Comparison of ENCODE assay signal across 4 cellular contexts in the genomic region with DNA sequence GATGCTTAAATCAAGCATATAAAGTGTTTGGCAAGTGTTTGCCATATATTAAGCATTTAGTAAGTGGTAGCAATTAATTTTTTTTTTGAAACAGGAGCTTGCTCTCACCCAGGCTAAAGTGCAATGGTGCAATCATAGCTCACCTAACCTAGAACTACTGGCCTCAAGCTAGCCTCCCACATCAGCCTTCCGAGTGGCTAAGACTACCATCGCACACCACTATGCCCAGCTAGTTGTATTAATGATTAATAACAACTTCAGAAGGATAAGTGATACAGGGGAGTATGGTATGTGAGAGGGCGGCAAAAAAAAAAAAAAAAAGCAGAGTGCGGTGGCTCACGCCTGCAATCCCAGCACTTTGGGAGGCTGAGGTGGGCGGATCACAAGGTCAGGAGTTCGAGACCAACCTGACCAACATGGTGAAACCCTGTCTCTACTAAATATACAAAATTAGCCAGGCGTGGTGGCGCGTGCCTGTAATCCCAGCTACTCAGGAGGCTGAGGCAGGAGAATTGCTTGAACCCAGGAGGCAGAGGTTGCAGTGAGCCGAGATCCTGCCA. TPM values are rescaled to one million over a fixed set of nuclear protein-coding genes. Genes with fewer than 3 reads are reported as not detected.
"Had no signal": no experiment of that assay in that cellular context is flagged by ENCODE, and none has a peak within 500 bp of the region (broad histone marks: within the 10 kb centered on the region; RNA-seq: fewer than 3 reads in every experiment).

No MANE protein-coding gene starts in this region.

RNA-seq across cellular contexts. Expression of a gene that starts 31.2 kb away (rescaled TPM):
- total RNA-seq: activated CD4-positive, alpha-beta T cell treated with anti-CD3 and anti-CD28 coated beads, Interleukin-2, amount 10 ng/mL, durations not matched to agents 24 days and 14 days; activated T-helper 2 cell treated with anti-CD3 and anti-CD28 coated beads, Interferon-gamma antibody, Interleukin-2, Interleukin-4, amounts not matched to agents 10 μg/mL and 5 μg/mL and 100 μg/mL, durations not matched to agents 14 hours and 24 hours and 36 hours had no signal

RNA-seq across cellular contexts. Expression of a gene that starts 33.7 kb away (rescaled TPM):
- total RNA-seq: activated CD4-positive, alpha-beta T cell treated with anti-CD3 and anti-CD28 coated beads, Interleukin-2, amount 10 ng/mL, durations not matched to agents 24 days and 14 days; activated CD8-positive, alpha-beta T cell treated with anti-CD3 and anti-CD28 coated beads for 36 hours; activated naive CD8-positive, alpha-beta T cell treated with anti-CD3 and anti-CD28 coated beads, Interleukin-2, amount 10 ng/mL, durations not matched to agents 7 days and 5 days; activated T-helper 2 cell treated with anti-CD3 and anti-CD28 coated beads, Interferon-gamma antibody, Interleukin-2, Interleukin-4, amounts not matched to agents 10 μg/mL and 5 μg/mL and 100 μg/mL, durations not matched to agents 14 hours and 24 hours and 36 hours had no signal
